8 cellular contexts compared by ENCODE assay signal in the genomic region with DNA sequence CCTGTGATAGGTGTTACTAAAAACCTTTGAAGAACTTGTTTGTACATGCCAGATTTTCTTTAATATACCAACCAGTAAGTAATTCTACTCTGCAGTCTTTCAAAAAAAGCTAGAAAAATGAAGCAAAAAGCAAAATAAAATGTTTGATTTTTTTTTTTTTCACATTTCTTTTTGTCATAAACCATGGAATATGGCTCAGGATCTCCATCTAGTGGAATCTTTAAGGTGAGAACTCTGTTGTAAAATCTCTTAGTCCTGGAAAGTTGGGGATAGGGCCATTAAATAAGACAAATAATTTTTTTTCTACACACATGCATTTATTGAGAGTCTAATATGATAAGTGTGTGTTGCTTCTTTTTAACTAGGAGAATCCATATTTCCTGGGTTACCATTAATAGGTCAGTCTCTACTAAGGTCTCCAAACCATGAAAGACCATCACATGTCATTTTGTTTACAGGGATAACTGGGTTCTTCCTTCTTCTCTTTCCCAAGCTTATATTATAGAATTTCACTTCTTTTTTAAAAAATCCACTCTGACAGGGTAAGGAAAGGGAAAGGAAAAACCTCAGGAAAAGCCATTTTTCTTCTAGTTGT.
DNase-seq lines count a peak whose midpoint lies in the region; ATAC-seq and TF ChIP-seq lines count a peak whose summit lies in the region.

No MANE protein-coding gene starts in this region.

- H3K36me3 Mint-ChIP-seq in Calu3 (ENCODE audit: insufficient read depth, unreplicated experiment) = no peaks in the 10 kb centered on the region

- in situ Hi-C loops in SK-MEL-5 (cut with HindIII; ENCODE audit: low pct_unique_long_range_greater_than_20kb, low sequenced_read_pairs) = no loop called here

- TF ChIP-seq CTCF in AG04450 (IDR thresholded peaks at IDR 0.05; ENCODE audit: low read depth, low read length) = peak; percentile 49
- TF ChIP-seq CTCF in GM12865 (IDR thresholded peaks at IDR 0.05; ENCODE audit: insufficient read depth, low read depth, low read length, missing control alignments) = peak; percentile 14
- TF ChIP-seq CTCF in suprapubic skin (IDR thresholded peaks at IDR 0.05) = peak in 1 of 2 donors; percentile 14
- TF ChIP-seq CTCF in Calu3 (IDR thresholded peaks at IDR 0.05; ENCODE audit: unreplicated experiment) = no peak

- H3K36me3 ChIP-seq in suprapubic skin = no peaks in the 10 kb centered on the region

- no peaks in the 10 kb centered on the region for H3K27me3 Mint-ChIP-seq in Calu3 (ENCODE audit: unreplicated experiment)

- H3K27me3 ChIP-seq in AG04450 (ENCODE audit: control insufficient read depth, insufficient read depth, low read length) = no peaks in the 10 kb centered on the region
- H3K27me3 ChIP-seq in suprapubic skin = no peaks in the 10 kb centered on the region

- H3K4me1 ChIP-seq in suprapubic skin = no peaks in the 10 kb centered on the region

- intact Hi-C loops in Calu3 (cut with micrococcal nuclease; ENCODE audit: unreplicated experiment) = loop anchor here (2.0 kb wide), 1 partner anchor 693 kb away; no protein-coding TSS in a partner anchor

- no peak for TF ChIP-seq POLR2A in suprapubic skin (IDR thresholded peaks at IDR 0.05)

- H3K4me1 Mint-ChIP-seq in Calu3 (ENCODE audit: low read depth, unreplicated experiment) = no peaks in the 10 kb centered on the region

- H3K4me3 ChIP-seq in AG04450 (ENCODE audit: low read depth, low read length) = no peak overlapping the region
- no peak overlapping the region for H3K4me3 ChIP-seq in GM12865 (ENCODE audit: low read depth, low read length)
- no peak overlapping the region for H3K4me3 ChIP-seq in suprapubic skin

- no TSS peak for BruUV-seq in Calu3 (replicated peaks; lab: Mats Ljungman, UMichigan)

- no peaks in the 10 kb centered on the region for H3K9me3 Mint-ChIP-seq in Calu3 (ENCODE audit: low read depth, unreplicated experiment)

- H3K27ac ChIP-seq in AG04450 (ENCODE audit: low read depth, low read length) (no peak overlapping the region), suprapubic skin (no peak overlapping the region)

- no peaks in the 10 kb centered on the region for H3K9me3 ChIP-seq in AG04450 (ENCODE audit: control insufficient read depth, insufficient read depth, low read length)
- no peaks in the 10 kb centered on the region for H3K9me3 ChIP-seq in suprapubic skin

- DNase-seq in AG04450 (ENCODE audit: low read depth, low spot score) (no peak), GM12865 (ENCODE audit: low read depth) (no peak), SK-MEL-5 (ENCODE audit: low read depth, low spot score) (peak; percentile 33), inferior parietal cortex (ENCODE audit: extremely low spot score) (peak; percentile 61), suprapubic skin (ENCODE audit: low spot score in 2 of 2) (no peak), Calu3 (no peak)

- no peak for TF ChIP-seq EP300 in suprapubic skin (IDR thresholded peaks at IDR 0.05)

- ATAC-seq in HG02885 (IDR thresholded peaks at IDR 0.05; ENCODE audit: poor library complexity, unreplicated experiment) (no peak), HG02870 (IDR thresholded peaks at IDR 0.05; ENCODE audit: unreplicated experiment) (no peak)

- H3K27ac Mint-ChIP-seq in Calu3 (ENCODE audit: unreplicated experiment) = no peak overlapping the region

- CTCF ChIA-PET in AG04450 (lab: Charles Lee) = interaction anchor here (0.6 to 1.9 kb wide), 8 partner anchors 12 to 935 kb away, joined by 3 to 7 read pairs (median 4); no protein-coding TSS in a partner anchor
- CTCF ChIA-PET in Calu3 (lab: Charles Lee) = interaction anchor here (0.6 kb wide), 1 partner anchor 327 kb away, joined by 3 read pairs; no protein-coding TSS in a partner anchor

- POLR2A ChIA-PET in AG04450 (lab: Yijun Ruan, JAX) = no interaction called here

- no peak overlapping the region for H3K4me3 Mint-ChIP-seq in Calu3 (ENCODE audit: low read depth, unreplicated experiment)

Comparison
In these comparisons a context has a peak if more than half of its experiments do, and no peak if none do; other contexts are left out.
1. DNase-seq: peak in SK-MEL-5 (single experiment) and inferior parietal cortex (single experiment); none in AG04450 (single experiment), GM12865 (single experiment), suprapubic skin (0 of 2) and Calu3 (single experiment).